9 cellular contexts compared by ENCODE assay signal in genomic region chr1:12150456-12151200, GRCh38. TPM values are rescaled to one million over a fixed set of nuclear protein-coding genes. Genes with fewer than 3 reads are reported as not detected.
DNase-seq lines count a peak whose midpoint lies in the region; ATAC-seq and TF ChIP-seq lines count a peak whose summit lies in the region.
"Had no signal": no experiment of that assay in that cellular context is flagged by ENCODE, and none has a peak within 500 bp of the region (broad histone marks: within the 10 kb centered on the region; RNA-seq: fewer than 3 reads in every experiment).

No MANE protein-coding gene starts in this region.

- peak; percentile 38 to 48 for ATAC-seq in activated T-cell treated with anti-CD3 and anti-CD28 coated beads, Interleukin-2, amount 50 U/mL, for 4 hours
- ATAC-seq in right cardiac atrium (no peak), HG03457 (IDR thresholded peaks at IDR 0.05; ENCODE audit: unreplicated experiment) (no peak)

- TF ChIP-seq CTCF in tibial nerve (IDR thresholded peaks at IDR 0.05) (no peak), mesothelial cell of epicardium (IDR thresholded peaks at IDR 0.05; ENCODE audit: unreplicated experiment) (no peak), uterus (IDR thresholded peaks at IDR 0.05) (no peak)

- H3K36me3 ChIP-seq in tibial nerve (no peaks in the 10 kb centered on the region), uterus (no peaks in the 10 kb centered on the region)
- H3K36me3 ChIP-seq: cardiac muscle cell had no signal

- DNase-seq in activated T-cell treated with anti-CD3 and anti-CD28 coated beads, Interleukin-2, amount 50 U/mL, for 4 hours: no peak
- DNase-seq in activated T-cell treated with anti-CD3 and anti-CD28 coated beads for 4 hours (no peak), right cardiac atrium (peak in 1 of 3 donors; percentile 47), tibial nerve (ENCODE audit: low spot score in 2 of 2) (no peak), mesothelial cell of epicardium (ENCODE audit: low spot score in 2 of 2, unreplicated experiment in 2 of 2) (no peak), uterus (no peak)
- DNase-seq in T-helper 2 cell treated with Interferon-gamma antibody and Interleukin-4, amounts not matched to agents 5 μg/mL and 100 μg/mL, for 36 hours (ENCODE audit: low spot score): no peak

- H3K27ac ChIP-seq in right cardiac atrium (ENCODE audit: low read length) (peak overlapping the region; percentile 30), tibial nerve (peak overlapping the region in 3 of 4 donors; percentile 26 to 72 (median 51)), uterus (no peak overlapping the region)
- H3K27ac ChIP-seq: cardiac muscle cell had no signal

- intact Hi-C loops in right cardiac atrium (cut with DNase I): no loop called here
- intact Hi-C loops in uterus (cut with DNase I; ENCODE audit: low total_unique reads): no loop called here

- H3K4me3 Mint-ChIP-seq in activated T-cell treated with anti-CD3 and anti-CD28 coated beads, Interleukin-2, amount 50 U/mL, for 4 hours: peak overlapping the region; percentile 47
- peak overlapping the region; percentile 83 for H3K4me3 Mint-ChIP-seq in T-helper 2 cell treated with Interferon-gamma antibody and Interleukin-4, amounts not matched to agents 5 μg/mL and 100 μg/mL, for 36 hours
- H3K4me3 Mint-ChIP-seq in mesothelial cell of epicardium: no peak overlapping the region

- no peaks in the 10 kb centered on the region for H3K27me3 Mint-ChIP-seq in activated T-cell treated with anti-CD3 and anti-CD28 coated beads, Interleukin-2, amount 50 U/mL, for 4 hours (ENCODE audit: low read depth)
- H3K27me3 Mint-ChIP-seq in T-helper 2 cell treated with Interferon-gamma antibody and Interleukin-4, amounts not matched to agents 5 μg/mL and 100 μg/mL, for 36 hours (ENCODE audit: low read depth): no peaks in the 10 kb centered on the region
- H3K27me3 Mint-ChIP-seq in mesothelial cell of epicardium (ENCODE audit: low read depth): no peaks in the 10 kb centered on the region

- H3K4me1 Mint-ChIP-seq in activated T-cell treated with anti-CD3 and anti-CD28 coated beads, Interleukin-2, amount 50 U/mL, for 4 hours (ENCODE audit: low read depth): peaks cover 86% of the 10 kb centered on the region
- peaks cover 79% of the 10 kb centered on the region for H3K4me1 Mint-ChIP-seq in T-helper 2 cell treated with Interferon-gamma antibody and Interleukin-4, amounts not matched to agents 5 μg/mL and 100 μg/mL, for 36 hours (ENCODE audit: low read depth)
- peaks cover 9% of the 10 kb centered on the region for H3K4me1 Mint-ChIP-seq in mesothelial cell of epicardium

- TF ChIP-seq POLR2A in tibial nerve (IDR thresholded peaks at IDR 0.05): no peak
- no peak for TF ChIP-seq POLR2A in uterus (IDR thresholded peaks at IDR 0.05)

- H3K9me3 ChIP-seq in right cardiac atrium (ENCODE audit: control insufficient read depth, low read length): no peaks in the 10 kb centered on the region
- H3K9me3 ChIP-seq in tibial nerve: peaks cover 0 to 5% (median 0%) of the 10 kb centered on the region in 4 donors
- no peaks in the 10 kb centered on the region for H3K9me3 ChIP-seq in uterus

- TF ChIP-seq EP300 in tibial nerve (IDR thresholded peaks at IDR 0.05): peak in 1 of 2 donors; percentile 53

- H3K4me1 ChIP-seq in right cardiac atrium (ENCODE audit: control insufficient read depth, insufficient read depth, low read length): peaks cover 21% of the 10 kb centered on the region
- H3K4me1 ChIP-seq in tibial nerve: peaks cover 0 to 55% (median 30%) of the 10 kb centered on the region in 4 donors
- H3K4me1 ChIP-seq in uterus: no peaks in the 10 kb centered on the region

- peak overlapping the region; percentile 97 for H3K27ac Mint-ChIP-seq in T-helper 2 cell treated with Interferon-gamma antibody and Interleukin-4, amounts not matched to agents 5 μg/mL and 100 μg/mL, for 36 hours
- H3K27ac Mint-ChIP-seq in mesothelial cell of epicardium: no peak overlapping the region

- H3K27me3 ChIP-seq in right cardiac atrium (ENCODE audit: control insufficient read depth, insufficient read depth) (no peaks in the 10 kb centered on the region), tibial nerve (no peaks in the 10 kb centered on the region), uterus (no peaks in the 10 kb centered on the region)
- H3K27me3 ChIP-seq: cardiac muscle cell had no signal

- WGBS in right cardiac atrium: 75% methylated on average over 9 of the region's 9 CpGs
- 75 to 86% methylated on average over 9 of the region's 9 CpGs for WGBS in tibial nerve, 2 donors

- H3K4me3 ChIP-seq in right cardiac atrium (ENCODE audit: low read length) (no peak overlapping the region), tibial nerve (no peak overlapping the region), uterus (no peak overlapping the region)
- H3K4me3 ChIP-seq: cardiac muscle cell had no signal

- H3K36me3 Mint-ChIP-seq in activated T-cell treated with anti-CD3 and anti-CD28 coated beads, Interleukin-2, amount 50 U/mL, for 4 hours (ENCODE audit: insufficient read depth): no peaks in the 10 kb centered on the region
- peaks cover 11% of the 10 kb centered on the region for H3K36me3 Mint-ChIP-seq in T-helper 2 cell treated with Interferon-gamma antibody and Interleukin-4, amounts not matched to agents 5 μg/mL and 100 μg/mL, for 36 hours (ENCODE audit: low read depth)
- H3K36me3 Mint-ChIP-seq in mesothelial cell of epicardium: peaks cover 1% of the 10 kb centered on the region

- H3K9me3 Mint-ChIP-seq in activated T-cell treated with anti-CD3 and anti-CD28 coated beads, Interleukin-2, amount 50 U/mL, for 4 hours: peaks cover 4% of the 10 kb centered on the region
- peaks cover 5% of the 10 kb centered on the region for H3K9me3 Mint-ChIP-seq in T-helper 2 cell treated with Interferon-gamma antibody and Interleukin-4, amounts not matched to agents 5 μg/mL and 100 μg/mL, for 36 hours
- H3K9me3 Mint-ChIP-seq in mesothelial cell of epicardium: peaks cover 5% of the 10 kb centered on the region

RNA-seq across cellular contexts. Expression of gene TNFRSF1B, which starts 16.2 kb away (rescaled TPM):
- 100 to 1,000 TPM; 218 to 255 (median 229) TPM for total RNA-seq in activated T-cell treated with anti-CD3 and anti-CD28 coated beads, Interleukin-2, amount 50 U/mL, for 4 hours
- total RNA-seq in right cardiac atrium: 10 to 100 TPM; 17.9 to 25.4 (median 20.8) TPM
- 11.6 TPM for polyA plus RNA-seq in right cardiac atrium
- total RNA-seq in tibial nerve: 10 to 100 TPM; 27.4 to 62.1 (median 43.5) TPM
- total RNA-seq in mesothelial cell of epicardium: 2.9 to 3.1 TPM (median 2.9 TPM) in 3 replicates
- 10 to 100 TPM in 3 of 4 donors, 1 to 10 TPM in 1; 8.8 to 53.4 (median 24.2) TPM for total RNA-seq in uterus
- polyA plus RNA-seq: cardiac muscle cell had no signal

Comparison
In these comparisons a context has a peak if more than half of its experiments do, and no peak if none do; other contexts are left out.
1. ATAC-seq: peak in activated T-cell treated with anti-CD3 and anti-CD28 coated beads, Interleukin-2, amount 50 U/mL, for 4 hours (2 of 2); none in right cardiac atrium (0 of 2) and HG03457 (single experiment).
2. H3K27ac ChIP-seq: peak in right cardiac atrium (single experiment) and tibial nerve (3 of 4); none in uterus (0 of 2).